ENCODE assay signal across 19 cellular contexts in the genomic region with DNA sequence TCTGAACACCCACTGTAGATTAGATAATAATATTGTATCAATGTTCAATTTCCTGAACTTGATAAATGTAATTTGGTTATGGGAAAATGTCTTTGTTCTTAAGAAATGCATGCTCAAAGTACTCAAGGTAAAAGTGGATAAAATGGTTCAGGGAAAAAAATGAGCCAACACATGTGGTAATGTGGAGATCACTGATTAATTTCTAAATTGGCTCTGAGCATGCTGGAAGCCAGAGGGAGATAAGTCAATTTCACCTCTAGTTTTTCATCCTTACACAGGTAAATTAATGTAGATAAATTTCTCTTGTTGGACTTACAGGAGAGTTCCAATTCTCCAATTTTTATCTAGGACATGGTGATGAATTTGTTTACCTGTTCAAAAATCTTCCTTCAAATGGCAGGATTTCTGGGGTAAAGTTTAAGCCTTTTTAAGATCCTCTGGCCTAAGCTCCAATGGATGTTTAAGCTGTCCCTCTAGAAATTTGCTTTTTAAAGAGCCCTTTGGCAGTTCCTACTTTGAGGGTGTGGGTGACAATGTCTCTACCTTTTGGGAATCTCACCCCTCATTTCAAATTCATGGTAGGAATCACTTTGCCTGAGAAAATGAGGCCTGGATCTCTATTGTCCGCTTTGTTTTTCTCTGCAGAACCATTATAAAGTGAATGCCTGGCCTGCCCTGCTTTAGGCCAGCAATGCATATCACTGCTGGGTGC.
"Had no signal": no experiment of that assay in that cellular context is flagged by ENCODE, and none has a peak within 500 bp of the region (broad histone marks: within the 10 kb centered on the region; RNA-seq: fewer than 3 reads in every experiment).

No MANE protein-coding gene starts in this region.

- DNase-seq: activated CD4-positive, alpha-beta T cell treated with anti-CD3 and anti-CD28 coated beads, Interleukin-2, amount 10 ng/mL, durations not matched to agents 7 days and 5 days; activated CD8-positive, alpha-beta T cell treated with anti-CD3 and anti-CD28 coated beads, Interleukin-2, amount 10 ng/mL, durations not matched to agents 7 days and 5 days; activated effector memory CD4-positive, alpha-beta T cell treated with Interleukin-2 at 50 U/mL for 16 hours; activated naive CD4-positive, alpha-beta T cell treated with anti-CD3 and anti-CD28 coated beads, Interleukin-2, amount 50 U/mL, for 16 hours; activated T-cell treated with anti-CD3 and anti-CD28 coated beads, Interleukin-2, amount 50 U/mL, for 4 hours; aorta; brain microvascular endothelial cell; cortex of kidney; esophagus squamous epithelium; left lung; mammary epithelial cell; stimulated activated CD4-positive, alpha-beta T cell treated with anti-CD3 and anti-CD28 coated beads, Interleukin-2, amount 100 ng/mL, for 24 hours; stimulated activated naive CD8-positive, alpha-beta T cell treated with anti-CD3 and anti-CD28 coated beads, Interleukin-15, Interleukin-2, amounts not matched to agents 100 U/mL and 50 U/mL, for 24 hours; uterus had no signal

- H3K27ac ChIP-seq: brain microvascular endothelial cell, esophagus squamous epithelium, hepatocyte, left lung, prostate gland, right atrium auricular region, tibial nerve, uterus had no signal

- H3K9me3 ChIP-seq: esophagus squamous epithelium, left lung, prostate gland, right atrium auricular region, tibial nerve, uterus had no signal

- H3K27me3 ChIP-seq: brain microvascular endothelial cell, esophagus squamous epithelium, hepatocyte, left lung, right atrium auricular region, tibial nerve, uterus had no signal

- ATAC-seq: activated CD4-positive, CD25-positive, alpha-beta regulatory T cell treated with anti-CD3 and anti-CD28 coated beads, Interleukin-2, amount 50 U/mL, for 24 hours; activated CD8-positive, alpha-beta T cell treated with anti-CD3 and anti-CD28 coated beads, Interleukin-2, amount 10 ng/mL, durations not matched to agents 7 days and 5 days; activated T-cell treated with anti-CD3 and anti-CD28 coated beads, Interleukin-2, amount 50 U/mL, for 4 hours; left lung; stimulated activated naive CD8-positive, alpha-beta T cell treated with anti-CD3 and anti-CD28 coated beads, Interleukin-15, Interleukin-2, amounts not matched to agents 100 U/mL and 50 U/mL, for 24 hours had no signal

- H3K4me1 ChIP-seq: esophagus squamous epithelium, left lung, prostate gland, right atrium auricular region, tibial nerve, uterus had no signal

- H3K79me2 ChIP-seq: hepatocyte had no signal

- H3K4me2 ChIP-seq: hepatocyte had no signal

- H3K4me3 ChIP-seq: esophagus squamous epithelium, hepatocyte, left lung, prostate gland, right atrium auricular region, tibial nerve, uterus had no signal

- H3K36me3 ChIP-seq: brain microvascular endothelial cell, esophagus squamous epithelium, left lung, prostate gland, right atrium auricular region, tibial nerve, uterus had no signal

- H2AFZ ChIP-seq: hepatocyte had no signal
